ENCODE assay signal across 8 cellular contexts in genomic region chr14:22039938-22040780, GRCh38.
DNase-seq lines count a peak whose midpoint lies in the region; ATAC-seq and TF ChIP-seq lines count a peak whose summit lies in the region.

No MANE protein-coding gene starts in this region.

- H3K4me3 ChIP-seq in smooth muscle cell, result no peak overlapping the region

- peak; percentile 82 for TF ChIP-seq CTCF in 22Rv1 (IDR thresholded peaks at IDR 0.05)
- TF ChIP-seq CTCF in GM13976 (IDR thresholded peaks at IDR 0.05; ENCODE audit: borderline replicate concordance, control extremely low read depth, extremely low read depth, insufficient read depth, missing control alignments), result peak; percentile 40
- TF ChIP-seq CTCF in smooth muscle cell (IDR thresholded peaks at IDR 0.05; ENCODE audit: borderline replicate concordance, insufficient read depth, poor library complexity, severe bottlenecking), result peak; percentile 45

- in situ Hi-C loops in GM13976 (cut with MboI; ENCODE audit: low sequenced_read_pairs, unreplicated experiment), result no loop called here

- no peaks in the 10 kb centered on the region for H3K9me3 Mint-ChIP-seq in effector memory CD8-positive, alpha-beta T cell

- H3K4me1 Mint-ChIP-seq in effector memory CD8-positive, alpha-beta T cell (ENCODE audit: low read depth in 2 of 2), result peaks cover 0 to 2% of the 10 kb centered on the region in 2 donors

- H3K4me2 ChIP-seq in smooth muscle cell, result no peak overlapping the region

- peak overlapping the region; percentile 51 to 77 for H3K27ac Mint-ChIP-seq in effector memory CD8-positive, alpha-beta T cell

- H3K36me3 Mint-ChIP-seq in effector memory CD8-positive, alpha-beta T cell (ENCODE audit: insufficient read depth), result no peaks in the 10 kb centered on the region

- no peak overlapping the region for H3K9ac ChIP-seq in smooth muscle cell (ENCODE audit: low read depth)

- DNase-seq in GM13976 (ENCODE audit: low spot score) (no peak), T-helper 22 cell (ENCODE audit: low read depth) (peak; percentile 1), smooth muscle cell (lab: John Stamatoyannopoulos, UW; ENCODE audit: unreplicated experiment) (no peak), pons (ENCODE audit: low spot score) (no peak), retina (no peak), glomerular visceral epithelial cell (ENCODE audit: extremely low spot score) (no peak)
- peak in 1 of 3 experiments; percentile 12 for DNase-seq in effector memory CD8-positive, alpha-beta T cell

- no peaks in the 10 kb centered on the region for H3K9me3 ChIP-seq in smooth muscle cell (replicated peaks; ENCODE audit: low read depth)

- no peaks in the 10 kb centered on the region for H3K27me3 Mint-ChIP-seq in effector memory CD8-positive, alpha-beta T cell

- H4K20me1 ChIP-seq in smooth muscle cell (ENCODE audit: low read depth), result no peaks in the 10 kb centered on the region

- H3K27me3 ChIP-seq in smooth muscle cell (ENCODE audit: low read depth), result peaks cover 28% of the 10 kb centered on the region

- peak; percentile 75 for ATAC-seq in effector memory CD8-positive, alpha-beta T cell (replicated peaks)

- no peak overlapping the region for H2AFZ ChIP-seq in smooth muscle cell (ENCODE audit: low read depth)

- no peak overlapping the region for H3K27ac ChIP-seq in 22Rv1
- no peak overlapping the region for H3K27ac ChIP-seq in smooth muscle cell (ENCODE audit: low read depth)

- no peaks in the 10 kb centered on the region for H3K79me2 ChIP-seq in smooth muscle cell (ENCODE audit: low read depth)

- no peaks in the 10 kb centered on the region for H3F3A ChIP-seq in smooth muscle cell (ENCODE audit: low read depth)

- 42% methylated on average over 6 of the region's 6 CpGs for WGBS in smooth muscle cell (ENCODE audit: low lambda C conversion rate)

- no peaks in the 10 kb centered on the region for H3K4me1 ChIP-seq in smooth muscle cell (ENCODE audit: low read depth)

- no peaks in the 10 kb centered on the region for H3K36me3 ChIP-seq in smooth muscle cell (ENCODE audit: low read depth)

- peak overlapping the region; percentile 57 to 79 for H3K4me3 Mint-ChIP-seq in effector memory CD8-positive, alpha-beta T cell
